25 cellular contexts compared by ENCODE assay signal in the genomic region with DNA sequence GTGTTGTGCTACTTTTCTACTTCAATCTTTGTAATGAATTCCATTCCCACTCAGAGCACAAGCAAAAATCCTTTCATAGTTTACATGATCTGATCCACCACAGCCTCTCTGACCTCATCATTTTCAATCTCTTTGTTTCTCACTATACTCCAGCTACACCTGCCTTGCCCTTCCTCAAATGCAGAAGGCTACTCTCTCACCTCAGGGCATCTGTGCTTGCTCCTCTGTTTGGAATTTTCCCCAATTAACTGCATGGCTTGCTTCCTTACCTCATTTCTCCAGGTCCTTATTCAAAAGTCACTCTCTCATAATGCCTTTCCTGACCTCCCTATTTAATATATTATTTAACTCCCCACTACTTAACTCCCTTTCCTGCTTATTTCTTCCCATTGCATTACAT.
"Had no signal": no experiment of that assay in that cellular context is flagged by ENCODE, and none has a peak within 500 bp of the region (broad histone marks: within the 10 kb centered on the region; RNA-seq: fewer than 3 reads in every experiment).

No MANE protein-coding gene starts in this region.

- DNase-seq: activated B cell treated with CpG ODN at 0.5 μM for 24 hours; activated CD4-positive, alpha-beta T cell treated with anti-CD3 and anti-CD28 coated beads for 48 hours; activated CD4-positive, alpha-beta T cell treated with anti-CD3 and anti-CD28 coated beads, Interleukin-2, amount 50 U/mL, for 1 hour; activated CD4-positive, alpha-beta T cell treated with anti-CD3 and anti-CD28 coated beads, Interleukin-2, amount 50 U/mL, for 48 hours; activated CD8-positive, alpha-beta memory T cell treated with anti-CD3 and anti-CD28 coated beads for 24 hours; activated CD8-positive, alpha-beta T cell treated with anti-CD3 and anti-CD28 coated beads for 36 hours; activated effector memory CD4-positive, alpha-beta T cell treated with Interleukin-2 at 50 U/mL for 16 hours; activated gamma-delta T cell treated with Interleukin-2 at 50 U/mL for 16 hours; activated naive CD4-positive, alpha-beta T cell treated with anti-CD3 and anti-CD28 coated beads, Interleukin-2, amount 50 U/mL, for 16 hours; activated naive CD4-positive, alpha-beta T cell treated with Interleukin-2 at 50 U/mL for 16 hours; activated T-cell treated with anti-CD3 and anti-CD28 coated beads, Interleukin-2, amount 50 U/mL, for 4 hours; amniotic stem cell; anterior cingulate cortex; brain microvascular endothelial cell; colonic mucosa; effector CD8-positive, alpha-beta T cell; esophagus squamous epithelium; foreskin melanocyte; T-cell; T1000; WERI-Rb-1 had no signal

- H3K4me3 ChIP-seq: colonic mucosa, esophagus squamous epithelium, gastroesophageal sphincter had no signal

- H3K27ac ChIP-seq: brain microvascular endothelial cell, colonic mucosa, epithelial cell of prostate, esophagus squamous epithelium, gastroesophageal sphincter, WERI-Rb-1 had no signal

- H3K36me3 ChIP-seq: brain microvascular endothelial cell, colonic mucosa, esophagus squamous epithelium, gastroesophageal sphincter, WERI-Rb-1 had no signal

- H3K9me3 ChIP-seq: colonic mucosa, esophagus squamous epithelium, gastroesophageal sphincter had no signal

- ATAC-seq: activated CD4-positive, CD25-positive, alpha-beta regulatory T cell treated with anti-CD3 and anti-CD28 coated beads, Interleukin-2, amount 50 U/mL, for 24 hours; activated CD8-positive, alpha-beta T cell treated with anti-CD3 and anti-CD28 coated beads for 36 hours; activated T-cell treated with anti-CD3 and anti-CD28 coated beads, Interleukin-2, amount 50 U/mL, for 4 hours; activated T-helper 17 cell treated with anti-CD3 and anti-CD28 coated beads, Interleukin-2, amount 50 U/mL, for 72 hours; gastroesophageal sphincter; T-cell had no signal

- H3K4me1 ChIP-seq: colonic mucosa, esophagus squamous epithelium, gastroesophageal sphincter had no signal

- H3K27me3 ChIP-seq: brain microvascular endothelial cell, colonic mucosa, esophagus squamous epithelium, gastroesophageal sphincter had no signal
